In genomic region chr2:144943293-144943941, GRCh38 we compare ENCODE assay signal across 20 cellular contexts.
DNase-seq lines count a peak whose midpoint lies in the region; FAIRE-seq and TF ChIP-seq lines count a peak whose summit lies in the region.
"Had no signal": no experiment of that assay in that cellular context is flagged by ENCODE, and none has a peak within 500 bp of the region (broad histone marks: within the 10 kb centered on the region; RNA-seq: fewer than 3 reads in every experiment).

No MANE protein-coding gene starts in this region.

- no peak for FAIRE-seq in endothelial cell of umbilical vein (lab: Jason Lieb, UNC)

- TF ChIP-seq CTCF in endothelial cell of umbilical vein (IDR thresholded peaks at IDR 0.05; ENCODE audit: extremely low read depth in 1 of 2, insufficient read depth in 1 of 2, low read depth in 1 of 2, low read length in 2 of 2) (no peak), vagina (IDR thresholded peaks at IDR 0.05) (no peak)

- H2BK12ac ChIP-seq in trophoblast cell (ENCODE audit: low read length): no peak overlapping the region

- H4K8ac ChIP-seq in trophoblast cell (ENCODE audit: low read depth, low read length): no peak overlapping the region

- no peak overlapping the region for H4K12ac ChIP-seq in trophoblast cell (ENCODE audit: low read depth, low read length)

- H3K9me3 ChIP-seq in SK-N-MC (ENCODE audit: low read depth, low read length): no peaks in the 10 kb centered on the region
- H3K9me3 ChIP-seq in endothelial cell of umbilical vein (replicated peaks; ENCODE audit: control insufficient read depth, insufficient read depth, low read length): no peaks in the 10 kb centered on the region
- H3K9me3 ChIP-seq in trophoblast cell (ENCODE audit: insufficient read depth, low read depth, low read length): no peaks in the 10 kb centered on the region
- H3K9me3 ChIP-seq in vagina: no peaks in the 10 kb centered on the region
- H3K9me3 ChIP-seq: heart left ventricle, right atrium auricular region, SJCRH30, testis had no signal

- H2AK5ac ChIP-seq in trophoblast cell (ENCODE audit: low read length): no peak overlapping the region

- intact Hi-C loops in endothelial cell of umbilical vein (cut with micrococcal nuclease) (loop anchor here (2.0 to 10.0 kb wide), 7 partner anchors 347 to 1371 kb away; partner anchors contain the start of gene ZEB2), vagina (cut with DNase I) (no loop called here)

- TF ChIP-seq POLR2A in endothelial cell of umbilical vein (IDR thresholded peaks at IDR 0.05; ENCODE audit: low read depth, low read length) (no peak), vagina (IDR thresholded peaks at IDR 0.05) (no peak)

- POLR2A ChIA-PET in endothelial cell of umbilical vein (lab: Charles Lee): no interaction called here

- DNase-seq in ELR (ENCODE audit: low read depth) (peak; percentile 6), SK-N-MC (ENCODE audit: low read depth, low spot score) (no peak), endothelial cell of umbilical vein (ENCODE audit: low read depth, low spot score) (no peak), trophoblast cell (no peak), vagina (ENCODE audit: extremely low spot score in 2 of 2) (no peak)
- DNase-seq in activated naive CD4-positive, alpha-beta T cell (lab: John Stamatoyannopoulos, UW): no peak
- DNase-seq in stimulated activated CD4-positive, alpha-beta T cell treated with anti-CD3 and anti-CD28 coated beads, Interleukin-1b, Interleukin-23, amount 100 ng/mL, for 48 hours: no peak
- no peak for DNase-seq in activated T-cell treated with anti-CD3 and anti-CD28 coated beads, Interleukin-2, amount 50 U/mL, for 1 hour
- DNase-seq: activated B cell treated with CpG ODN at 0.5 μM for 24 hours; activated CD8-positive, alpha-beta T cell treated with anti-CD3 and anti-CD28 coated beads for 36 hours; activated naive CD4-positive, alpha-beta T cell treated with anti-CD3 and anti-CD28 coated beads, Interleukin-2, amount 10 ng/mL, durations not matched to agents 7 days and 5 days; activated T-cell treated with anti-CD3 and anti-CD28 coated beads, Interleukin-2, amount 50 U/mL, for 4 hours; GF-D8; GOT3; heart left ventricle; left ventricle myocardium superior; NCI-H187; SJCRH30; testis had no signal

- no peak overlapping the region for H3K4ac ChIP-seq in trophoblast cell (ENCODE audit: low read depth, low read length)

- H3K14ac ChIP-seq in trophoblast cell (ENCODE audit: low read length): no peak overlapping the region

- H3K9ac ChIP-seq in SK-N-MC (ENCODE audit: insufficient read length) (peak overlapping the region; percentile 11), endothelial cell of umbilical vein (replicated peaks; ENCODE audit: extremely low read depth, insufficient read depth, low read length) (peak overlapping the region; percentile 73), trophoblast cell (ENCODE audit: low read length) (no peak overlapping the region)

- H3K79me1 ChIP-seq in trophoblast cell (ENCODE audit: low read length): peaks cover 3% of the 10 kb centered on the region

- H2BK120ac ChIP-seq in trophoblast cell (ENCODE audit: insufficient read depth, low read length, poor library complexity): no peak overlapping the region

- CTCF ChIA-PET in endothelial cell of umbilical vein (lab: Charles Lee): interaction anchor here (1.1 to 1.8 kb wide), 4 partner anchors 12 to 809 kb away, joined by 3 to 6 read pairs (median 5); no protein-coding TSS in a partner anchor

- H3K36me3 ChIP-seq in SK-N-MC (ENCODE audit: insufficient read depth, low read length): no peaks in the 10 kb centered on the region
- no peaks in the 10 kb centered on the region for H3K36me3 ChIP-seq in endothelial cell of umbilical vein (ENCODE audit: control insufficient read depth in 2 of 2, extremely low read depth in 1 of 2, insufficient read depth in 2 of 2, low read length in 2 of 2)
- no peaks in the 10 kb centered on the region for H3K36me3 ChIP-seq in trophoblast cell (ENCODE audit: control insufficient read depth in 1 of 2, insufficient read depth in 2 of 2, low read length in 2 of 2)
- no peaks in the 10 kb centered on the region for H3K36me3 ChIP-seq in vagina
- H3K36me3 ChIP-seq: heart left ventricle, right atrium auricular region, SJCRH30 had no signal

- H3K79me2 ChIP-seq in endothelial cell of umbilical vein (ENCODE audit: control insufficient read depth, insufficient read depth, low read length) (no peaks in the 10 kb centered on the region), trophoblast cell (ENCODE audit: control insufficient read depth, insufficient read depth, low read length, poor library complexity) (no peaks in the 10 kb centered on the region)

- H4K91ac ChIP-seq in trophoblast cell (ENCODE audit: low read depth, low read length): peak overlapping the region; percentile 14

- no peak overlapping the region for H3K23ac ChIP-seq in trophoblast cell (ENCODE audit: low read length)

- no peaks in the 10 kb centered on the region for H4K20me1 ChIP-seq in endothelial cell of umbilical vein (replicated peaks; ENCODE audit: control insufficient read depth, extremely low read depth, insufficient read depth, low read length)

- H3K27ac ChIP-seq in SK-N-MC (peak overlapping the region; percentile 66), endothelial cell of umbilical vein (ENCODE audit: insufficient read depth, low read depth, low read length) (peak overlapping the region; percentile 95), trophoblast cell (ENCODE audit: low read depth, low read length) (no peak overlapping the region), vagina (no peak overlapping the region)
- H3K27ac ChIP-seq: right atrium auricular region, testis had no signal

- TSS peak; percentile 82 for BruUV-seq in endothelial cell of umbilical vein (replicated peaks; lab: Mats Ljungman, UMichigan)

- H3K18ac ChIP-seq in trophoblast cell (ENCODE audit: low read length): no peak overlapping the region

- H3K4me2 ChIP-seq in endothelial cell of umbilical vein (ENCODE audit: insufficient read depth, low read length) (peak overlapping the region; percentile 76), trophoblast cell (ENCODE audit: low read length) (no peak overlapping the region)

- dilution Hi-C loops in endothelial cell of umbilical vein (cut with MboI; ENCODE audit: extremely low pct_ligation_motif_present, low sequenced_read_pairs): no loop called here

- H3K4me1 ChIP-seq in endothelial cell of umbilical vein (ENCODE audit: control insufficient read depth, extremely low read depth, insufficient read depth, low read length) (peaks cover 55% of the 10 kb centered on the region), trophoblast cell (ENCODE audit: control insufficient read depth in 1 of 2, insufficient read depth in 2 of 2, low read length in 2 of 2) (no peaks in the 10 kb centered on the region), vagina (peaks cover 2% of the 10 kb centered on the region)
- H3K4me1 ChIP-seq: testis had no signal

- no peak overlapping the region for H2BK5ac ChIP-seq in trophoblast cell (ENCODE audit: low read depth, low read length, poor library complexity)

- WGBS in trophoblast cell (ENCODE audit: extremely low coverage, insufficient coverage, insufficient read length): no CpG with 5 or more reads among the region's 5 CpGs

- H3K9me1 ChIP-seq in endothelial cell of umbilical vein (replicated peaks; ENCODE audit: control insufficient read depth, extremely low read depth, insufficient read depth, low read length): no peaks in the 10 kb centered on the region

- H3K4me3 ChIP-seq in SK-N-MC (peak overlapping the region; percentile 9), endothelial cell of umbilical vein (replicated peaks in 1 of 3; ENCODE audit: insufficient read depth in 1 of 3, low read depth in 1 of 3, low read length in 3 of 3) (peak overlapping the region in 1 of 3 experiments; percentile 49), trophoblast cell (ENCODE audit: low read depth, low read length) (no peak overlapping the region), vagina (no peak overlapping the region)
- H3K4me3 ChIP-seq: heart left ventricle, right atrium auricular region, SJCRH30, testis had no signal

- H3K27me3 ChIP-seq in endothelial cell of umbilical vein (ENCODE audit: control insufficient read depth in 2 of 2, insufficient read depth in 2 of 2, low read length in 2 of 2) (no peaks in the 10 kb centered on the region), trophoblast cell (ENCODE audit: insufficient read depth, low read length) (no peaks in the 10 kb centered on the region), vagina (no peaks in the 10 kb centered on the region)
- H3K27me3 ChIP-seq: heart left ventricle, right atrium auricular region, SJCRH30, testis had no signal

- peak overlapping the region; percentile 58 for H2AFZ ChIP-seq in endothelial cell of umbilical vein (ENCODE audit: low read depth, low read length)
- no peak overlapping the region for H2AFZ ChIP-seq in trophoblast cell (ENCODE audit: insufficient read depth, low read length, poor library complexity)

TF ChIP-seq in endothelial cell of umbilical vein, 7 proteins besides CTCF, POLR2A, EP300 and RAD21:
- TF ChIP-seq MAX (IDR thresholded peaks at IDR 0.05; ENCODE audit: insufficient read depth, insufficient read length) (no peak), POLR2AphosphoS5 (IDR thresholded peaks at IDR 0.05; ENCODE audit: insufficient read depth, low read depth, low read length) (no peak), EZH2 (IDR thresholded peaks at IDR 0.05; ENCODE audit: borderline replicate concordance, low read depth, low read length, severe bottlenecking) (no peak), GATA2 (IDR thresholded peaks at IDR 0.05; ENCODE audit: insufficient read depth, insufficient read length, low read depth, low read length) (no peak), MYC (IDR thresholded peaks at IDR 0.05; ENCODE audit: low read depth, low read length) (no peak), JUN (IDR thresholded peaks at IDR 0.05; ENCODE audit: borderline replicate concordance, insufficient read depth, insufficient read length, low read depth) (no peak), FOS (IDR thresholded peaks at IDR 0.05; ENCODE audit: borderline replicate concordance, insufficient read depth, low read length) (no peak)

Comparison
In these comparisons a context has a peak if more than half of its experiments do, and no peak if none do; other contexts are left out.
1. H3K27ac ChIP-seq: peak in SK-N-MC (single experiment) and endothelial cell of umbilical vein (single experiment); none in trophoblast cell (single experiment) and vagina (single experiment).